In the genomic region with DNA sequence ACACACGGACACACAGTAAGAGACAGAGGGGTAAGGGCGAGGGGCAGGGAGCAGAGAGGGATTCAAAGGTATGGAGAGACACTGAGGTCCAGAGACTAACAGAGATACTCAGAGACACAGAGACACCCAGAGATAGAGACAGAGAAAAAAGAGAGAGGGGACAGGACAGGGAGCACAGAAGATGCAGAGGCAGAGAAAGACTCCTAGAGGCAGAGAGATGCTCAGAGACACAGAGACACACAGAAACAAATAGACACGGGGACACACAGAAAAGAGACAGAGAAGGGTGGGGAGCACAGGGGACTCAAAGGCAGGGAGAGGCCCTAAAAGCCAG, we compare ENCODE assay signal across 14 cellular contexts. TPM values are rescaled to one million over a fixed set of nuclear protein-coding genes. Genes with fewer than 3 reads are reported as not detected.
A peak's percentile ranks its signal among the peaks of the same experiment; 100 is the strongest.
DNase-seq lines count a peak whose midpoint lies in the region; ATAC-seq and TF ChIP-seq lines count a peak whose summit lies in the region.
"Had no signal": no experiment of that assay in that cellular context is flagged by ENCODE, and none has a peak within 500 bp of the region (broad histone marks: within the 10 kb centered on the region; RNA-seq: fewer than 3 reads in every experiment).

No MANE protein-coding gene starts in this region.

- H3K4me3 ChIP-seq in CD4-positive, CD25-positive, alpha-beta regulatory T cell (ENCODE audit: low read depth, low read length), result peak overlapping the region; percentile 44
- H3K4me3 ChIP-seq in Loucy (ENCODE audit: low read length, poor library complexity, severe bottlenecking), result no peak overlapping the region
- H3K4me3 ChIP-seq in neural progenitor cell, result no peak overlapping the region
- no peak overlapping the region for H3K4me3 ChIP-seq in hepatocyte

- H4K20me1 ChIP-seq in Loucy (ENCODE audit: insufficient read depth, low read length, poor library complexity, severe bottlenecking) (no peaks in the 10 kb centered on the region), neural progenitor cell (ENCODE audit: low read depth) (peaks cover 41% of the 10 kb centered on the region), hepatocyte (ENCODE audit: insufficient read depth, poor library complexity, severe bottlenecking) (no peaks in the 10 kb centered on the region)

- no peak overlapping the region for H3K4me3 Mint-ChIP-seq in CD4-positive, CD25-positive, alpha-beta regulatory T cell
- no peak overlapping the region for H3K4me3 Mint-ChIP-seq in neural progenitor cell
- H3K4me3 Mint-ChIP-seq: brain; natural killer cell; stimulated activated memory B cell treated with anti-CD40 and anti-IgM and Interleukin-4, amounts not matched to agents 10 μg/mL and 1 μg/mL and 100 μg/mL, for 72 hours had no signal

- ATAC-seq in CD4-positive, CD25-positive, alpha-beta regulatory T cell (ENCODE audit: low read depth in 2 of 2), result no peak

- H3F3A ChIP-seq in Loucy (ENCODE audit: low read depth) (no peaks in the 10 kb centered on the region), neural progenitor cell (ENCODE audit: low read depth) (peaks cover 38% of the 10 kb centered on the region)

- H3K27ac ChIP-seq in CD4-positive, CD25-positive, alpha-beta regulatory T cell (ENCODE audit: insufficient read depth, low read length, poor library complexity, severe bottlenecking), result no peak overlapping the region
- H3K27ac ChIP-seq in cingulate gyrus (ENCODE audit: low read depth, low read length) (peak overlapping the region; percentile 67), neural progenitor cell (no peak overlapping the region), hepatocyte (no peak overlapping the region)
- H3K27ac ChIP-seq: parathyroid adenoma, testis, uterus had no signal

- peak overlapping the region; percentile 66 for H3K4me2 ChIP-seq in Loucy (ENCODE audit: low read depth, low read length, poor library complexity, severe bottlenecking)
- peak overlapping the region; percentile 98 for H3K4me2 ChIP-seq in neural progenitor cell
- H3K4me2 ChIP-seq in hepatocyte, result no peak overlapping the region

- peaks cover 0 to 1% (median 0%) of the 10 kb centered on the region in 7 donors for H3K9me3 Mint-ChIP-seq in CD4-positive, CD25-positive, alpha-beta regulatory T cell
- no peaks in the 10 kb centered on the region for H3K9me3 Mint-ChIP-seq in neural progenitor cell
- H3K9me3 Mint-ChIP-seq: natural killer cell; stimulated activated memory B cell treated with anti-CD40 and anti-IgM and Interleukin-4, amounts not matched to agents 10 μg/mL and 1 μg/mL and 100 μg/mL, for 72 hours had no signal

- peaks cover 24% of the 10 kb centered on the region for H3K27me3 ChIP-seq in CD4-positive, CD25-positive, alpha-beta regulatory T cell (ENCODE audit: control insufficient read depth, insufficient read depth, low read length)
- H3K27me3 ChIP-seq in Loucy (ENCODE audit: insufficient read depth, low read length, poor library complexity, severe bottlenecking), result peaks cover 24% of the 10 kb centered on the region
- H3K27me3 ChIP-seq in neural progenitor cell, result peaks cover 100% of the 10 kb centered on the region
- H3K27me3 ChIP-seq in hepatocyte, result peaks cover 80% of the 10 kb centered on the region
- H3K27me3 ChIP-seq: testis had no signal

- H3K9me3 ChIP-seq in CD4-positive, CD25-positive, alpha-beta regulatory T cell (ENCODE audit: control insufficient read depth in 2 of 2, low read length in 2 of 2), result no peaks in the 10 kb centered on the region
- H3K9me3 ChIP-seq in Loucy (ENCODE audit: insufficient read depth, low read depth, low read length), result no peaks in the 10 kb centered on the region
- H3K9me3 ChIP-seq in neural progenitor cell (ENCODE audit: low read depth), result no peaks in the 10 kb centered on the region
- H3K9me3 ChIP-seq in hepatocyte (ENCODE audit: low read depth), result no peaks in the 10 kb centered on the region
- H3K9me3 ChIP-seq: testis, uterus had no signal

- no peaks in the 10 kb centered on the region for H3K9me2 ChIP-seq in Loucy (replicated peaks; ENCODE audit: low read depth, low read length)
- no peaks in the 10 kb centered on the region for H3K9me2 ChIP-seq in hepatocyte (replicated peaks; ENCODE audit: insufficient read depth)

- H3K79me2 ChIP-seq in Loucy (ENCODE audit: insufficient read depth, low read length) (no peaks in the 10 kb centered on the region), neural progenitor cell (ENCODE audit: low read depth) (no peaks in the 10 kb centered on the region), hepatocyte (no peaks in the 10 kb centered on the region)
- H3K79me2 ChIP-seq: parathyroid adenoma had no signal

- peaks cover 23% of the 10 kb centered on the region for H3K4me1 ChIP-seq in CD4-positive, CD25-positive, alpha-beta regulatory T cell (ENCODE audit: control insufficient read depth, insufficient read depth, low read length, poor library complexity, severe bottlenecking)
- H3K4me1 ChIP-seq in Loucy (ENCODE audit: insufficient read depth, low read length, poor library complexity, severe bottlenecking) (no peaks in the 10 kb centered on the region), neural progenitor cell (peaks cover 4% of the 10 kb centered on the region), hepatocyte (ENCODE audit: insufficient read depth) (peaks cover 3% of the 10 kb centered on the region)
- H3K4me1 ChIP-seq: parathyroid adenoma, uterus had no signal

- no peak for DNase-seq in CD4-positive, CD25-positive, alpha-beta regulatory T cell
- DNase-seq in neural progenitor cell (ENCODE audit: low spot score) (no peak), NCI-H1694 (lab: John Stamatoyannopoulos, UW) (no peak), NCI-H2171 (lab: John Stamatoyannopoulos, UW) (no peak), NAMALWA (ENCODE audit: low spot score) (no peak), hepatocyte (ENCODE audit: low spot score) (no peak)

- no peak overlapping the region for H3K27ac Mint-ChIP-seq in CD4-positive, CD25-positive, alpha-beta regulatory T cell
- H3K27ac Mint-ChIP-seq in neural progenitor cell, result no peak overlapping the region
- H3K27ac Mint-ChIP-seq: brain; natural killer cell; stimulated activated memory B cell treated with anti-CD40 and anti-IgM and Interleukin-4, amounts not matched to agents 10 μg/mL and 1 μg/mL and 100 μg/mL, for 72 hours had no signal

- no peak for TF ChIP-seq CTCF in Loucy (conservative IDR thresholded peaks at IDR 0.05; ENCODE audit: low read length)
- TF ChIP-seq CTCF in neural progenitor cell (IDR thresholded peaks at IDR 0.05), result no peak
- TF ChIP-seq CTCF in hepatocyte (IDR thresholded peaks at IDR 0.05; ENCODE audit: poor library complexity), result no peak

- H2AFZ ChIP-seq in Loucy (ENCODE audit: low read length) (no peak overlapping the region), neural progenitor cell (replicated peaks) (no peak overlapping the region), hepatocyte (no peak overlapping the region)

- H3K36me3 Mint-ChIP-seq in CD4-positive, CD25-positive, alpha-beta regulatory T cell, result no peaks in the 10 kb centered on the region
- H3K36me3 Mint-ChIP-seq in neural progenitor cell, result no peaks in the 10 kb centered on the region
- H3K36me3 Mint-ChIP-seq: brain; natural killer cell; stimulated activated memory B cell treated with anti-CD40 and anti-IgM and Interleukin-4, amounts not matched to agents 10 μg/mL and 1 μg/mL and 100 μg/mL, for 72 hours had no signal

- peaks cover 21% of the 10 kb centered on the region for H3K27me3 Mint-ChIP-seq in CD4-positive, CD25-positive, alpha-beta regulatory T cell
- H3K27me3 Mint-ChIP-seq in neural progenitor cell (ENCODE audit: insufficient read depth, low read depth), result peaks cover 40% of the 10 kb centered on the region

- 46% methylated on average over 3 of the region's 3 CpGs for WGBS in hepatocyte (ENCODE audit: low lambda C conversion rate, missing lambda C conversion rate)

- no peaks in the 10 kb centered on the region for H3K36me3 ChIP-seq in CD4-positive, CD25-positive, alpha-beta regulatory T cell (ENCODE audit: control insufficient read depth, insufficient read depth, low read length)
- H3K36me3 ChIP-seq in Loucy (ENCODE audit: insufficient read depth, low read length) (no peaks in the 10 kb centered on the region), neural progenitor cell (no peaks in the 10 kb centered on the region), hepatocyte (replicated peaks; ENCODE audit: insufficient read depth, low read depth) (no peaks in the 10 kb centered on the region)
- H3K36me3 ChIP-seq: uterus had no signal

- H3K4me1 Mint-ChIP-seq in CD4-positive, CD25-positive, alpha-beta regulatory T cell, result peaks cover 5 to 31% (median 9%) of the 10 kb centered on the region in 4 donors
- H3K4me1 Mint-ChIP-seq in neural progenitor cell, result peaks cover 19% of the 10 kb centered on the region

- H3K9ac ChIP-seq in Loucy (ENCODE audit: low read depth, low read length, poor library complexity, severe bottlenecking) (no peak overlapping the region), neural progenitor cell (no peak overlapping the region)
- H3K9ac ChIP-seq: parathyroid adenoma had no signal

RNA-seq across cellular contexts. Expression of gene DEDD2, which starts 39.8 kb away (rescaled TPM):
- 99.8 TPM for total RNA-seq in CD4-positive, CD25-positive, alpha-beta regulatory T cell
- 100 to 1,000 TPM; 155 to 179 (median 161) TPM for polyA plus RNA-seq in CD4-positive, CD25-positive, alpha-beta regulatory T cell
- total RNA-seq in neural progenitor cell (ENCODE audit: low replicate concordance), result 19.8 and 54.2 TPM in 2 replicates
- total RNA-seq in hepatocyte, result 34.2 and 38.6 TPM in 2 replicates
- polyA plus RNA-seq in hepatocyte, result 37.8 and 38.6 TPM in 2 replicates

RNA-seq across cellular contexts. Expression of gene ZNF526, which starts 42.5 kb away (rescaled TPM):
- total RNA-seq in CD4-positive, CD25-positive, alpha-beta regulatory T cell, result 8.8 TPM
- polyA plus RNA-seq in CD4-positive, CD25-positive, alpha-beta regulatory T cell, result 1 to 10 TPM; 4.0 to 7.7 (median 5.3) TPM
- total RNA-seq in neural progenitor cell (ENCODE audit: low replicate concordance) (6.5 and 13.0 TPM in 2 replicates), hepatocyte (4.9 and 5.1 TPM in 2 replicates)
- 8.6 and 9.7 TPM in 2 replicates for polyA plus RNA-seq in hepatocyte

RNA-seq across cellular contexts. Expression of gene POU2F2, which starts 45.4 kb away (rescaled TPM):
- total RNA-seq in CD4-positive, CD25-positive, alpha-beta regulatory T cell, result 48.9 TPM
- 1 to 10 TPM; 4.2 to 7.2 (median 6.4) TPM for polyA plus RNA-seq in CD4-positive, CD25-positive, alpha-beta regulatory T cell
- total RNA-seq in neural progenitor cell (ENCODE audit: low replicate concordance) (0.31 and 0.69 TPM in 2 replicates), hepatocyte (0.16 TPM in 1 of 2 replicates, not detected in the other)
- polyA plus RNA-seq in hepatocyte, result 0.15 and 0.52 TPM in 2 replicates

Comparison
In these comparisons a context has a peak if more than half of its experiments do, and no peak if none do; other contexts are left out.
1. RNA of gene POU2F2, which starts 45.4 kb away (total RNA-seq): 48.9 TPM in CD4-positive, CD25-positive, alpha-beta regulatory T cell (single experiment); 0.31 to 0.69 TPM in neural progenitor cell and 0.16 TPM in hepatocyte; every median in the first group is over 10 times any median in the second.